ENCODE assay signal across 24 cellular contexts in the genomic region with DNA sequence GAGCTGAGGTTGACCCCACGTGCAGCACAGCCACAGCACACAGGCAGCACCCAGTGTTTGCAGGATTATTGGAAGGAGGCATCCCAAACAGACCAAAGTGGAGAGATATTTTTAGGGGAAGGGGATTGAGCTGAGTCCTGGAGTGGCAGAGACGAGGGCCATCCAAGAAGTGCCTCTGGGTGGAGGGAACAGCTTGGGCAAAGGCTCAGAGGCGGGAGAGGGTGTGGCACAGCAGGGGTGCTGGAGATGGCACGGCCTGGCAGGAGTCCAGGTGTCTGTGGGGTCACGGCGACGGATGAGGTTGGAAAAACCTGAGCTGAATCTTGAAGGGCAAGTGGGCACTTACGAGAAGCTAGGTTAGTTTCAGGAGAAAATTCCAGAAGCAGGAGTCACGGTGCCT.
DNase-seq lines count a peak whose midpoint lies in the region; ATAC-seq, FAIRE-seq and TF ChIP-seq lines count a peak whose summit lies in the region.
"Had no signal": no experiment of that assay in that cellular context is flagged by ENCODE, and none has a peak within 500 bp of the region (broad histone marks: within the 10 kb centered on the region; RNA-seq: fewer than 3 reads in every experiment).

No MANE protein-coding gene starts in this region.

- peak overlapping the region; percentile 39; the same call in 1 of the 2 replicates for H2BK12ac ChIP-seq in H1 (ENCODE audit: low read depth, low read length)

- H4K91ac ChIP-seq in H1 (replicated peaks; ENCODE audit: insufficient read length, low read length), result no peak overlapping the region

- H3K4me3 ChIP-seq in H1 (ENCODE audit: extremely low read depth in 1 of 4, insufficient read depth in 2 of 4, low read depth in 3 of 4, low read length in 4 of 4) (no peak overlapping the region), spleen (no peak overlapping the region)
- H3K4me3 ChIP-seq: BLaER1, GM12878, GM23338, HAP-1 had no signal

- H3K4me2 ChIP-seq in H1 (ENCODE audit: insufficient read depth in 1 of 2, low read depth in 2 of 2, low read length in 2 of 2), result no peak overlapping the region
- H3K4me2 ChIP-seq: BLaER1, GM23338 had no signal

- peaks cover 5% of the 10 kb centered on the region in 2 experiments; a peak in 2 of 4 replicates for H3K9me3 ChIP-seq in H1 (ENCODE audit: insufficient read depth in 2 of 2, low read depth in 1 of 2, low read length in 1 of 2)
- peaks cover 0 to 42% (median 32%) of the 10 kb centered on the region in 8 donors for H3K9me3 ChIP-seq in spleen

- no peaks in the 10 kb centered on the region for H3K4me1 Mint-ChIP-seq in neural crest cell
- no peaks in the 10 kb centered on the region for H3K4me1 Mint-ChIP-seq in activated CD4-positive, alpha-beta T cell treated with anti-CD3 and anti-CD28 coated beads, Interleukin-2, amount 10 ng/mL, durations not matched to agents 24 days and 14 days
- H3K4me1 Mint-ChIP-seq: B cell; CD4-positive, CD25-positive, alpha-beta regulatory T cell; GM23338 had no signal

- H2AFZ ChIP-seq in H1 (ENCODE audit: low read length), result no peak overlapping the region
- H2AFZ ChIP-seq: GM23338 had no signal

- peak overlapping the region; percentile 35; the same call in 1 of the 2 replicates for H2BK5ac ChIP-seq in H1 (ENCODE audit: low read depth, low read length)

- H3K23me2 ChIP-seq in H1 (ENCODE audit: low read depth, low read length), result no peaks in the 10 kb centered on the region

- WGBS in H1 (ENCODE audit: extremely low coverage in 1 of 2, insufficient coverage in 1 of 2, insufficient read length in 1 of 2, insufficient replicate concordance in 2 of 2, low coverage in 1 of 2, low lambda C conversion rate in 2 of 2, missing lambda C conversion rate in 1 of 2), 2 experiments, result 83% methylated on average over 9 of the region's 9 CpGs; no CpG with 5 or more reads in 1 of the 2 experiments
- WGBS in spleen, 5 donors, result 71 to 86% (median 74%) methylated on average over 9 of the region's 9 CpGs

- no peaks in the 10 kb centered on the region for H3K79me1 ChIP-seq in H1 (ENCODE audit: low read depth, low read length)

- CTCF ChIA-PET in H1 (lab: Charles Lee; ENCODE audit: partially characterized antibody), result interaction anchor here (1.0 kb wide), 1 partner anchor 30 kb away, joined by 4 read pairs; no protein-coding TSS in a partner anchor

- no peak overlapping the region for H3K23ac ChIP-seq in H1 (ENCODE audit: insufficient read length)

- H4K5ac ChIP-seq in H1 (ENCODE audit: insufficient read length, low read depth, low read length), result no peak overlapping the region

- H3K18ac ChIP-seq in H1 (ENCODE audit: extremely low read depth, low read length), result no peak overlapping the region

- DNase-seq in activated CD8-positive, alpha-beta memory T cell treated with anti-CD3 and anti-CD28 coated beads for 24 hours, result peak; percentile 24
- no peak for DNase-seq in activated CD8-positive, alpha-beta memory T cell treated with anti-CD3 and anti-CD28 coated beads, Interleukin-2, amount 50 U/mL, for 4 hours
- DNase-seq in H1 (ENCODE audit: low read depth in 1 of 2, low spot score in 2 of 2) (no peak), neural crest cell (ENCODE audit: low read depth, low spot score) (no peak), spleen (peak; percentile 36)
- no peak for DNase-seq in activated CD4-positive, alpha-beta T cell treated with anti-CD3 and anti-CD28 coated beads, Interleukin-2, amount 10 ng/mL, durations not matched to agents 24 days and 14 days
- DNase-seq: CD4-positive, CD25-positive, alpha-beta regulatory T cell; CD8-positive, alpha-beta T cell; DMS 273 treated with DMSO at 0.1 percent for 48 hours; EL; GDM1; HFFc6 had no signal

- no peak overlapping the region for H2AK5ac ChIP-seq in H1 (ENCODE audit: low read depth, low read length)

- no peaks in the 10 kb centered on the region for H3K79me2 ChIP-seq in H1 (ENCODE audit: control insufficient read depth in 1 of 2, insufficient read depth in 2 of 2, low read length in 2 of 2)

- FAIRE-seq in H1 (lab: Jason Lieb, UNC), result no peak
- FAIRE-seq: A204.1, D721Med, GM12878, H54 had no signal

- H3K27me3 ChIP-seq in H1 (replicated peaks in 1 of 4; ENCODE audit: control insufficient read depth in 3 of 4, extremely low read depth in 1 of 4, insufficient read depth in 3 of 4, low read length in 3 of 4) (no peaks in the 10 kb centered on the region; a peak in 1 of 7 replicates), spleen (replicated peaks in 1 of 7) (peaks cover 0 to 20% (median 0%) of the 10 kb centered on the region in 7 donors)
- H3K27me3 ChIP-seq: BLaER1 had no signal

- ATAC-seq in GM19035 (IDR thresholded peaks at IDR 0.05; ENCODE audit: unreplicated experiment) (no peak), HG02623 (IDR thresholded peaks at IDR 0.05; ENCODE audit: unreplicated experiment) (no peak)
- ATAC-seq: CD8-positive, alpha-beta T cell; GM12878; GM23338 had no signal

- H3K27me3 Mint-ChIP-seq in neural crest cell (ENCODE audit: low read depth), result no peaks in the 10 kb centered on the region
- H3K27me3 Mint-ChIP-seq in activated CD4-positive, alpha-beta T cell treated with anti-CD3 and anti-CD28 coated beads, Interleukin-2, amount 10 ng/mL, durations not matched to agents 24 days and 14 days, result peaks cover 3% of the 10 kb centered on the region

- intact Hi-C loops in spleen (cut with DNase I; ENCODE audit: low total_unique reads), result no loop called here
- intact Hi-C loops in activated CD4-positive, alpha-beta T cell treated with anti-CD3 and anti-CD28 coated beads, Interleukin-2, amount 10 ng/mL, durations not matched to agents 24 days and 14 days (cut with micrococcal nuclease), result no loop called here

- H4K8ac ChIP-seq in H1 (ENCODE audit: extremely low read depth, insufficient read depth, low read length), result no peak overlapping the region

- H2BK15ac ChIP-seq in H1 (ENCODE audit: low read length), result no peak overlapping the region

- H3K9ac ChIP-seq in H1 (replicated peaks in 1 of 4; ENCODE audit: extremely low read depth in 1 of 4, low read depth in 3 of 4, low read length in 3 of 4), result no peak overlapping the region
- H3K9ac ChIP-seq: BLaER1 had no signal

- TF ChIP-seq EP300 in H1 (IDR thresholded peaks at IDR 0.05; ENCODE audit: borderline replicate concordance in 1 of 2, low read depth in 2 of 2, low read length in 2 of 2), result no peak

- no peak for TF ChIP-seq RAD21 in H1 (IDR thresholded peaks at IDR 0.05 in 1 of 2, conservative IDR thresholded peaks at IDR 0.05 in 1 of 2; ENCODE audit: low read depth in 2 of 2, low read length in 2 of 2)

- POLR2A ChIA-PET in H1 (lab: Charles Lee; ENCODE audit: partially characterized antibody), result interaction anchor here (1.5 kb wide), 1 partner anchor 21 kb away, joined by 3 read pairs; no protein-coding TSS in a partner anchor

- no peaks in the 10 kb centered on the region for H3K36me3 ChIP-seq in H1 (ENCODE audit: control insufficient read depth in 2 of 4, insufficient read depth in 4 of 4, low read length in 3 of 4)
- no peaks in the 10 kb centered on the region for H3K36me3 ChIP-seq in spleen
- H3K36me3 ChIP-seq: BLaER1, HAP-1 had no signal

- no peak for TF ChIP-seq CTCF in H1 (IDR thresholded peaks at IDR 0.05; ENCODE audit: control extremely low read depth in 1 of 3, insufficient read depth in 1 of 3, low read depth in 1 of 3, low read length in 3 of 3)
- TF ChIP-seq CTCF in neural crest cell (conservative IDR thresholded peaks at IDR 0.05), result no peak
- no peak for TF ChIP-seq CTCF in spleen (IDR thresholded peaks at IDR 0.05 in 8 of 11, conservative IDR thresholded peaks at IDR 0.05 in 3 of 11)

- H4K20me1 ChIP-seq in H1 (replicated peaks in 1 of 2; ENCODE audit: control insufficient read depth in 1 of 2, insufficient read depth in 2 of 2, low read length in 2 of 2), result no peaks in the 10 kb centered on the region
- H4K20me1 ChIP-seq: BLaER1 had no signal

- H3K4me1 ChIP-seq in H1 (replicated peaks in 1 of 4; ENCODE audit: control insufficient read depth in 3 of 4, insufficient read depth in 4 of 4, low read length in 3 of 4) (no peaks in the 10 kb centered on the region), spleen (no peaks in the 10 kb centered on the region)
- H3K4me1 ChIP-seq: BLaER1, HAP-1 had no signal

- H3K14ac ChIP-seq in H1 (ENCODE audit: insufficient read length), result no peak overlapping the region

- H3K36me3 Mint-ChIP-seq in neural crest cell (ENCODE audit: low read depth), result peaks cover 5% of the 10 kb centered on the region
- no peaks in the 10 kb centered on the region for H3K36me3 Mint-ChIP-seq in activated CD4-positive, alpha-beta T cell treated with anti-CD3 and anti-CD28 coated beads, Interleukin-2, amount 10 ng/mL, durations not matched to agents 24 days and 14 days (ENCODE audit: low read depth)
- H3K36me3 Mint-ChIP-seq: CD4-positive, CD25-positive, alpha-beta regulatory T cell; CD8-positive, alpha-beta T cell had no signal

- TF ChIP-seq POLR2A in H1 (IDR thresholded peaks at IDR 0.05; ENCODE audit: control extremely low read depth in 1 of 2, low read depth in 2 of 2, low read length in 2 of 2) (no peak), spleen (IDR thresholded peaks at IDR 0.05) (no peak)

- H3K9me3 Mint-ChIP-seq in neural crest cell, result peaks cover 8% of the 10 kb centered on the region
- no peaks in the 10 kb centered on the region for H3K9me3 Mint-ChIP-seq in activated CD4-positive, alpha-beta T cell treated with anti-CD3 and anti-CD28 coated beads, Interleukin-2, amount 10 ng/mL, durations not matched to agents 24 days and 14 days

- H3K27ac ChIP-seq in H1 (ENCODE audit: low read depth, low read length) (no peak overlapping the region), spleen (no peak overlapping the region)
- H3K27ac ChIP-seq: 22Rv1, BLaER1, C4-2B had no signal

- H3K27ac Mint-ChIP-seq in neural crest cell (ENCODE audit: unreplicated experiment), result peak overlapping the region; percentile 63
- H3K27ac Mint-ChIP-seq in activated CD4-positive, alpha-beta T cell treated with anti-CD3 and anti-CD28 coated beads, Interleukin-2, amount 10 ng/mL, durations not matched to agents 24 days and 14 days, result no peak overlapping the region
- H3K27ac Mint-ChIP-seq: B cell; CD8-positive, alpha-beta T cell; GM23338; HFFc6 had no signal

- no peak overlapping the region for H2BK120ac ChIP-seq in H1 (replicated peaks; ENCODE audit: low read depth, low read length)

- no peak overlapping the region for H3K4me3 Mint-ChIP-seq in neural crest cell
- H3K4me3 Mint-ChIP-seq in activated CD4-positive, alpha-beta T cell treated with anti-CD3 and anti-CD28 coated beads, Interleukin-2, amount 10 ng/mL, durations not matched to agents 24 days and 14 days, result no peak overlapping the region
- H3K4me3 Mint-ChIP-seq: B cell; CD4-positive, CD25-positive, alpha-beta regulatory T cell; CD8-positive, alpha-beta T cell; GM23338; HFFc6 had no signal

- H3K56ac ChIP-seq in H1 (replicated peaks; ENCODE audit: insufficient read length, low read depth, low read length), result no peak overlapping the region

- no peak overlapping the region for H2BK20ac ChIP-seq in H1 (ENCODE audit: low read length)

- no peak overlapping the region for H3K4ac ChIP-seq in H1 (replicated peaks; ENCODE audit: insufficient read length, low read depth, low read length)

TF ChIP-seq in H1, 55 proteins besides CTCF, POLR2A, EP300 and RAD21:
- TF ChIP-seq EZH2 (IDR thresholded peaks at IDR 0.05; ENCODE audit: low read depth, low read length, severe bottlenecking) (no peak), SP1 (IDR thresholded peaks at IDR 0.05; ENCODE audit: low read depth, low read length) (no peak), TAF1 (IDR thresholded peaks at IDR 0.05; ENCODE audit: low read depth, low read length) (no peak), BRCA1 (IDR thresholded peaks at IDR 0.05; ENCODE audit: low read depth, low read length) (no peak)
TF ChIP-seq in H1: peak in this region for 0.

Comparison
In these comparisons a context has a peak if more than half of its experiments do, and no peak if none do; other contexts are left out.
1. DNase-seq: peak in activated CD8-positive, alpha-beta memory T cell treated with anti-CD3 and anti-CD28 coated beads for 24 hours (single experiment) and spleen (single experiment); none in activated CD8-positive, alpha-beta memory T cell treated with anti-CD3 and anti-CD28 coated beads, Interleukin-2, amount 50 U/mL, for 4 hours (single experiment), H1 (0 of 2), neural crest cell (single experiment) and activated CD4-positive, alpha-beta T cell treated with anti-CD3 and anti-CD28 coated beads, Interleukin-2, amount 10 ng/mL, durations not matched to agents 24 days and 14 days (single experiment).